In the genomic region with DNA sequence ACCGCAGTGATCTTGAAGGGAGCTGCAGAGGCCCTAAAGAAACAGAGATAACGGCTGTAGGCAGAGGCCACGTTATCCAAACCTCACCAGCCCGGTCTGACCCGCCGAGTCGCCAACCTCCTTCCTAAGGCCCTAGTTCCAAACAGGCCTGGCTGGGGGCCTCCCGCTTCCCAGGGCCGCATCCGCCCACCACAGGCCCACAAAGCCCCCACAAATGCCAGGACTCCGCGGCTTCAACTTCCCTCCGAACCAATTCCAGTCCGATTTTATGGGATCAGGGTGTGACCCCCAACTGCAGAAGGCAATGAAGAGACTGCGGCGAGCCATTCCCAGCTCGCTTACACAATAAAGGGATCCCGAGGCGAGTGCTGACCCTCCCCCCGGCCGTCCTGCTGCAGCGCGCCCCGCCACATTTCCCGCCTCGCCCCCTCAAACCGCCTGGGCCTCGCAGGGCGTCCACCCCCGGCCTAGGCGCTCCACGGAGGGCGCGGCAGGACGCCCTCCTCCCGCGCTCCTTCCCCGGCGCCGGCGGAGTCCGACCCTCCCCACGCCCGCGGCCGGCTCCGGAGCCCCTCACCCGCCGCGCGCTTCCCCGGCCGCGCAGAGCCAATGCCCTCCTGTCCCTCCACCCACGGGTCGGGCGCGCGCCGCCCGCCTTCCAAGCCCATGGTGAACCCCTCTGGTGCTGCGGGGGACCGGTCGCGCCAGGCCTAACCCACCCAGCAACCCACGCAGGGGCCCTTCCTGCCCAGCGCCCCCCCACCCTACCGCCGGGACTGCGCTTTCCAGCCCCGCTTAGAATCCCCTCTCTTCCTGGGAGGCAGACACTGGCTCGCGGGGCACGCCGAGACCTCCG, we compare ENCODE assay signal across 8 cellular contexts. TPM values are rescaled to one million over a fixed set of nuclear protein-coding genes. Genes with fewer than 3 reads are reported as not detected.
DNase-seq lines count a peak whose midpoint lies in the region; ATAC-seq and TF ChIP-seq lines count a peak whose summit lies in the region.

No MANE protein-coding gene starts in this region.

- H3K27me3 ChIP-seq in RWPE2 (ENCODE audit: insufficient read depth, poor library complexity, severe bottlenecking) (no peaks in the 10 kb centered on the region), brain microvascular endothelial cell (replicated peaks) (no peaks in the 10 kb centered on the region), skeletal muscle satellite cell (ENCODE audit: control insufficient read depth, insufficient read depth, low read length) (peaks cover 8% of the 10 kb centered on the region)

- peak overlapping the region; percentile 83 for H3K9ac ChIP-seq in skeletal muscle satellite cell (ENCODE audit: low read depth, low read length)

- peak overlapping the region; percentile 99 for H3K4me2 ChIP-seq in skeletal muscle satellite cell (ENCODE audit: low read length)

- H3K27ac ChIP-seq in RWPE2 (ENCODE audit: poor library complexity, severe bottlenecking) (peak overlapping the region; percentile 36), brain microvascular endothelial cell (peak overlapping the region; percentile 6)

- DNase-seq in NCI-H1417 (lab: John Stamatoyannopoulos, UW) (peak; percentile 26 to 64 (median 50)), NCI-H1417 treated with DMSO at 0.1 percent for 48 hours (lab: John Stamatoyannopoulos, UW) (no peak), RWPE2 (ENCODE audit: low spot score) (no peak), brain microvascular endothelial cell (no peak), iPS-NIHi7 (ENCODE audit: extremely low spot score) (peak; percentile 57), GM19240 (ENCODE audit: insufficient read length, low spot score) (no peak)

- in situ Hi-C loops in brain microvascular endothelial cell (cut with HindIII; ENCODE audit: low pct_ligation_motif_present, low sequenced_read_pairs): no loop called here

- H3K4me1 ChIP-seq in RWPE2 (ENCODE audit: insufficient read depth, poor library complexity, severe bottlenecking) (no peaks in the 10 kb centered on the region), skeletal muscle satellite cell (ENCODE audit: control insufficient read depth, insufficient read depth, low read length) (peaks cover 3% of the 10 kb centered on the region)

- H3K4me3 ChIP-seq in RWPE2 (ENCODE audit: severe bottlenecking): peak overlapping the region; percentile 90
- H3K4me3 ChIP-seq in brain microvascular endothelial cell (ENCODE audit: low read depth, low read length): peak overlapping the region; percentile 90
- H3K4me3 ChIP-seq in skeletal muscle satellite cell (ENCODE audit: low read length): peak overlapping the region; percentile 90

- no peak for TF ChIP-seq CTCF in RWPE2 (IDR thresholded peaks at IDR 0.05; ENCODE audit: poor library complexity, severe bottlenecking)
- TF ChIP-seq CTCF in brain microvascular endothelial cell (IDR thresholded peaks at IDR 0.05; ENCODE audit: low read depth, low read length, missing control alignments): no peak

- H3K36me3 ChIP-seq in RWPE2 (ENCODE audit: low read depth) (no peaks in the 10 kb centered on the region), brain microvascular endothelial cell (replicated peaks) (no peaks in the 10 kb centered on the region), skeletal muscle satellite cell (ENCODE audit: insufficient read depth, low read length) (no peaks in the 10 kb centered on the region)

- peak; percentile 1; the same call in 1 of the 3 replicates for ATAC-seq in RWPE2 (ENCODE audit: low read depth)
- ATAC-seq in HG03175 (IDR thresholded peaks at IDR 0.05; ENCODE audit: unreplicated experiment): no peak

- no peaks in the 10 kb centered on the region for H3K9me3 ChIP-seq in RWPE2 (ENCODE audit: severe bottlenecking)
- H3K9me3 ChIP-seq in skeletal muscle satellite cell (replicated peaks; ENCODE audit: low read length): no peaks in the 10 kb centered on the region

RNA-seq across cellular contexts. Expression of gene MYH10, which starts 0.9 kb away (rescaled TPM):
- total RNA-seq in skeletal muscle satellite cell (2012; rRNA removed): 17.0 and 22.3 TPM in 2 replicates

Comparison
In these comparisons a context has a peak if more than half of its experiments do, and no peak if none do; other contexts are left out.
1. DNase-seq: peak in NCI-H1417 (3 of 3) and iPS-NIHi7 (single experiment); none in NCI-H1417 treated with DMSO at 0.1 percent for 48 hours (single experiment), RWPE2 (single experiment), brain microvascular endothelial cell (single experiment) and GM19240 (single experiment).
2. Peak in every context shown above with its lines, with median percentiles within 50 percentile points of each other: H3K4me3 ChIP-seq.